ENCODE assay signal across 29 cellular contexts in the genomic region with DNA sequence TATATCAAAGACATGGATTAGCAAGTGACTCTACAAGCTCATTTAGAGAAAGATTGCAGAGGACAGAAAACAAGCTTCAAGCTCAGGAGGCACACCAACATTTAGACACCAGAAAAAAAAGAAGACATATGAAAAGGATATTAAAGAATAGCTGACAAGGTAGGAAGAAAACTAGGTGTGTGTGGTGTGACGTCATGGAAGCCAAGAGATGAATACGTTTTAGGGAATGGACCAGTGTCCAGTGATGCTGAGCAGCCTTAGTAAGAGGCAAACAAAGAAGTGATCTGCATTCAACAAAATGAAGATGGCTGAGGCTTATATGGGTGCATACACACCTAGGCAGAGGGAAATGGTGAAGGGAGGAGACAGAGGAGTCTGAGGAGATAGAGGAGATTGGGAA.
"Had no signal": no experiment of that assay in that cellular context is flagged by ENCODE, and none has a peak within 500 bp of the region (broad histone marks: within the 10 kb centered on the region; RNA-seq: fewer than 3 reads in every experiment).

No MANE protein-coding gene starts in this region.

- H3K4me1 ChIP-seq: colonic mucosa, esophagus muscularis mucosa, esophagus squamous epithelium, foreskin keratinocyte, gastrocnemius medialis, gastroesophageal sphincter, heart left ventricle, heart right ventricle had no signal

- H3K9me3 ChIP-seq: colonic mucosa, esophagus muscularis mucosa, esophagus squamous epithelium, gastrocnemius medialis, gastroesophageal sphincter, heart left ventricle, heart right ventricle had no signal

- ATAC-seq: effector memory CD8-positive, alpha-beta T cell; esophagus mucosa; foreskin keratinocyte; gastrocnemius medialis; gastroesophageal sphincter; heart left ventricle; heart right ventricle had no signal

- DNase-seq: colonic mucosa; cortex of kidney; dermis blood vessel endothelial cell; dorsolateral prefrontal cortex; effector CD4-positive, alpha-beta T cell; effector CD8-positive, alpha-beta T cell; effector memory CD4-positive, alpha-beta T cell; effector memory CD8-positive, alpha-beta T cell; endodermal cell; erythroblast; esophagus squamous epithelium; foreskin fibroblast; foreskin keratinocyte; foreskin melanocyte; gastrocnemius medialis; glutamatergic neuron; head of caudate nucleus; heart left ventricle; heart right ventricle had no signal

- H3K27ac ChIP-seq: colonic mucosa, coronary artery, dorsolateral prefrontal cortex, epithelial cell of prostate, esophagus muscularis mucosa, esophagus squamous epithelium, foreskin keratinocyte, gastrocnemius medialis, gastroesophageal sphincter, heart left ventricle, heart right ventricle had no signal

- H3K27me3 ChIP-seq: colonic mucosa, esophagus muscularis mucosa, esophagus squamous epithelium, foreskin keratinocyte, gastrocnemius medialis, gastroesophageal sphincter, heart left ventricle, heart right ventricle had no signal

- H3K9me3 Mint-ChIP-seq: dendritic cell treated with granulocyte-macrophage colony-stimulating factor and Interleukin-4, amounts not matched to agents 40 ng/mL and 50 ng/mL, for 4 days; endodermal cell had no signal

- H3K4me1 Mint-ChIP-seq: endodermal cell had no signal

- H3K4me3 Mint-ChIP-seq: dendritic cell treated with granulocyte-macrophage colony-stimulating factor and Interleukin-4, amounts not matched to agents 40 ng/mL and 50 ng/mL, for 4 days; effector memory CD8-positive, alpha-beta T cell; endodermal cell had no signal

- H3K36me3 ChIP-seq: colonic mucosa, esophagus muscularis mucosa, esophagus squamous epithelium, gastrocnemius medialis, gastroesophageal sphincter, heart left ventricle, heart right ventricle had no signal

- H3K4me3 ChIP-seq: colonic mucosa, coronary artery, dorsolateral prefrontal cortex, esophagus muscularis mucosa, esophagus squamous epithelium, gastrocnemius medialis, gastroesophageal sphincter, heart left ventricle, heart right ventricle had no signal

- H3K27ac Mint-ChIP-seq: dendritic cell treated with granulocyte-macrophage colony-stimulating factor and Interleukin-4, amounts not matched to agents 40 ng/mL and 50 ng/mL, for 4 days; effector memory CD8-positive, alpha-beta T cell; endodermal cell had no signal

- FAIRE-seq: colon, endometrium, endothelial cell of umbilical vein, frontal cortex had no signal

- H3K27me3 Mint-ChIP-seq: dendritic cell treated with granulocyte-macrophage colony-stimulating factor and Interleukin-4, amounts not matched to agents 40 ng/mL and 50 ng/mL, for 4 days; effector memory CD8-positive, alpha-beta T cell had no signal
